In the genomic region with DNA sequence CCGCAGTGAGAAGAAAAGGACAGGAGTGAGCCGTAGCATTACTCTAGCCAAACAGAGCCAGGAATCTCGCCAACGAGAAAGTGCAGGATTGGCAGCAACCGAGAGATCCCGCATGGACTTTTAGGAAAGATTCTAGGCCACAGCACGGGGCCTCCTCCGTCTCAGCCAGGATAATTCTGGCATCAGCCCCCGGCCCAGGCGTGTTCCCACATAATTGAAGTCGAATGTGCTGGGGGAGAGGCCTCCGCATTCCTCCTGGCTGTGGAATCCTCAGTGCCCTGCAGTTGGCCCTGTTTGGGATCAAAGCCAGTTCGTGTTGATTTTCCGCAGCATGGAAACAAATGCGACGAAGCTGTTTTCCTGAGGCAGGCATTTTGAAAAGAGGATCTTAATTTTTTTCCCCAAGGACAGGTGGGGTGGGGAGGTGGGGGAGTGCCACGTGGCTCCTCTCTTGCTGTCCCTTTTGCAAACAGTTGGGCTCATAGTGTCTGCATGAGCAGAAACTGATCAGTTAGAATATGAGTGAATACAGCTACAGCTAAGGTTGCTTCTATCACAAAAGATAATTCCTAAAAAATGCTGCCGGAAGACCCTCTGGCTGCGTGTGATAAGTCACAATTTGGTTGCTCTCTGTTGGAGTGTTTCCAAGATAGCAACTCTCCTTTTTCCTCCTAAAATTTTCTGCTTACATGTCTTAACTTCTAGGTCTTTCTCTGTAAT, we compare ENCODE assay signal across 8 cellular contexts. TPM values are rescaled to one million over a fixed set of nuclear protein-coding genes. Genes with fewer than 3 reads are reported as not detected.
A peak's percentile ranks its signal among the peaks of the same experiment; 100 is the strongest.
DNase-seq lines count a peak whose midpoint lies in the region; ATAC-seq and TF ChIP-seq lines count a peak whose summit lies in the region.

No MANE protein-coding gene starts in this region.

- in situ Hi-C loops in brain microvascular endothelial cell (cut with HindIII; ENCODE audit: low pct_ligation_motif_present, low sequenced_read_pairs): no loop called here

- H3K9ac ChIP-seq in iPS-15b (ENCODE audit: low read depth, low read length): peak overlapping the region; percentile 76
- H3K9ac ChIP-seq in rectal smooth muscle tissue (ENCODE audit: low read length): no peak overlapping the region

- no peaks in the 10 kb centered on the region for H3K27me3 Mint-ChIP-seq in naive thymus-derived CD8-positive, alpha-beta T cell

- H3K27me3 ChIP-seq in brain microvascular endothelial cell (replicated peaks) (no peaks in the 10 kb centered on the region), iPS-15b (ENCODE audit: control insufficient read depth, insufficient read depth, low read length) (no peaks in the 10 kb centered on the region), rectal smooth muscle tissue (ENCODE audit: control insufficient read depth, insufficient read depth, low read length) (no peaks in the 10 kb centered on the region)

- no peak overlapping the region for H3K4me3 Mint-ChIP-seq in naive thymus-derived CD8-positive, alpha-beta T cell

- POLR2A ChIA-PET in naive thymus-derived CD8-positive, alpha-beta T cell (lab: Charles Lee): no interaction called here

- TF ChIP-seq CTCF in brain microvascular endothelial cell (IDR thresholded peaks at IDR 0.05; ENCODE audit: low read depth, low read length, missing control alignments): no peak

- H3K9me3 ChIP-seq in iPS-15b (ENCODE audit: control insufficient read depth, insufficient read depth, low read length): no peaks in the 10 kb centered on the region

- H3K4me1 ChIP-seq in iPS-15b (ENCODE audit: control insufficient read depth, insufficient read depth, low read length) (peaks cover 14% of the 10 kb centered on the region), rectal smooth muscle tissue (ENCODE audit: control insufficient read depth, insufficient read depth, low read length) (peaks cover 13% of the 10 kb centered on the region)

- peaks cover 0 to 5% (median 2%) of the 10 kb centered on the region in 3 donors for H3K36me3 Mint-ChIP-seq in naive thymus-derived CD8-positive, alpha-beta T cell

- H3K4me3 ChIP-seq in brain microvascular endothelial cell (ENCODE audit: low read depth, low read length) (no peak overlapping the region), iPS-15b (ENCODE audit: low read depth, low read length) (no peak overlapping the region), rectal smooth muscle tissue (ENCODE audit: low read length) (no peak overlapping the region)

- H3K9me3 Mint-ChIP-seq in naive thymus-derived CD8-positive, alpha-beta T cell: no peaks in the 10 kb centered on the region

- no peak for ATAC-seq in naive thymus-derived CD8-positive, alpha-beta T cell
- no peak for ATAC-seq in GM19035 (IDR thresholded peaks at IDR 0.05; ENCODE audit: unreplicated experiment)

- no peaks in the 10 kb centered on the region for H3K36me3 ChIP-seq in brain microvascular endothelial cell (replicated peaks)
- no peaks in the 10 kb centered on the region for H3K36me3 ChIP-seq in iPS-15b (ENCODE audit: control insufficient read depth, insufficient read depth, low read length)
- no peaks in the 10 kb centered on the region for H3K36me3 ChIP-seq in rectal smooth muscle tissue (ENCODE audit: control insufficient read depth, insufficient read depth, low read length)

- peak; percentile 86 for DNase-seq in ELF-1 (ENCODE audit: low read depth, low spot score)
- DNase-seq in brain microvascular endothelial cell: peak; percentile 40
- no peak for DNase-seq in AML-193 (lab: John Stamatoyannopoulos, UW)
- no peak for DNase-seq in naive thymus-derived CD8-positive, alpha-beta T cell
- no peak for DNase-seq in HuH-7 (ENCODE audit: low spot score)

- H3K27ac ChIP-seq in brain microvascular endothelial cell: peak overlapping the region; percentile 45
- H3K27ac ChIP-seq in rectal smooth muscle tissue (ENCODE audit: low read depth, low read length): peak overlapping the region; percentile 74

- peak overlapping the region in 1 of 10 donors; percentile 13 for H3K27ac Mint-ChIP-seq in naive thymus-derived CD8-positive, alpha-beta T cell

- H3K4me1 Mint-ChIP-seq in naive thymus-derived CD8-positive, alpha-beta T cell: peaks cover 0 to 4% (median 1%) of the 10 kb centered on the region in 4 donors

RNA-seq across cellular contexts. Expression of a gene that starts 37.3 kb away (rescaled TPM):
- 10 to 100 TPM; 62.5 to 63.0 TPM for total RNA-seq in naive thymus-derived CD8-positive, alpha-beta T cell
- 10 to 100 TPM; 14.5 to 27.4 (median 18.1) TPM for polyA plus RNA-seq in naive thymus-derived CD8-positive, alpha-beta T cell

RNA-seq across cellular contexts. Expression of a gene that starts 49.4 kb away (rescaled TPM):
- 10 to 100 TPM; 24.9 to 26.7 TPM for total RNA-seq in naive thymus-derived CD8-positive, alpha-beta T cell
- 10 to 100 TPM; 17.8 to 25.1 (median 20.4) TPM for polyA plus RNA-seq in naive thymus-derived CD8-positive, alpha-beta T cell

RNA-seq across cellular contexts. Expression of a gene that starts 49.5 kb away (rescaled TPM):
- 10 to 100 TPM; 57.3 to 62.2 TPM for total RNA-seq in naive thymus-derived CD8-positive, alpha-beta T cell
- 10 to 100 TPM in 2 of 3 donors, 1 to 10 TPM in 1; 9.4 to 12.9 (median 10.1) TPM for polyA plus RNA-seq in naive thymus-derived CD8-positive, alpha-beta T cell

Comparison
In these comparisons a context has a peak if more than half of its experiments do, and no peak if none do; other contexts are left out.
1. DNase-seq: peak in ELF-1 (single experiment) and brain microvascular endothelial cell (single experiment); none in AML-193 (0 of 2), naive thymus-derived CD8-positive, alpha-beta T cell (0 of 10) and HuH-7 (single experiment).